Comparison of ENCODE assay signal across 12 cellular contexts in the genomic region with DNA sequence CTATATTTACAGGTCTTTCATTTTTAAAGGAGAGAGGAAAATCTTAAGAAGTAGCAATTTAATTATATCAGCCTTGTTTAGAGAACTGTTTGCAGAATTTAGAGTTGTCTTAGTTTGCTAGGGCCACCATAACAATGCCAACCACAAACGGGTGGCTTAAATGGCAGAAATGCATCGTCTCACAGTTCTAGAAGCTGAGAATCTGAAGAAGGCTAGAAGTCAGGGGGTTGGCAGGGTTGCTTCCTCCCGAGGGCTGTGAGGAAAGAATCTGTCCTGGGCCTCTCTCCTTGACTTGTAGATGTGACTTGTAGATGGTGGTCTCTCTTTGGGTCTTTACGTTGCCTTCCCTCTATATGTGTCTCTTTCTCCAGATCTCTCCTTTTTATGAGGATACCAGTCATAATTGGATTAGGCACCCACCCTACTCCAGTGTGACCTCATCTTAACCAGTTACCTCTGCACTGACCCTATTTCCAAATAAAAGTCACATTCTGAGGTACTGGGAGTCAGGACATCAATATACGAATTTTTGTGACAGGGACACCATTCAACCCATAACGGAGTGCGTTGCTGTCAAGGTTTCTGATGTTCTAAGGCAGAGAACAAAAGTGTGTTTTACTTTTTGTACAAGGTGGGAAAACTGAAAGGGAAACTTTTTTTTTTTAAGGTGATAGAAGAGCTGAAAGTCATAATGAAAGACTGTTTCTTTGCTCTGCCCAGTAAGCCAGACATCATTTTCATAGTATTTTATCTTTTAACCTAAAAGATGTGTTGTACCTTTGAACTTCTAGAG.
A peak's percentile ranks its signal among the peaks of the same experiment; 100 is the strongest.
DNase-seq lines count a peak whose midpoint lies in the region; ATAC-seq, FAIRE-seq and TF ChIP-seq lines count a peak whose summit lies in the region.
"Had no signal": no experiment of that assay in that cellular context is flagged by ENCODE, and none has a peak within 500 bp of the region (broad histone marks: within the 10 kb centered on the region; RNA-seq: fewer than 3 reads in every experiment).

No MANE protein-coding gene starts in this region.

- H3K9me3 ChIP-seq in astrocyte (ENCODE audit: insufficient read depth, low read depth, low read length), result no peaks in the 10 kb centered on the region
- H3K9me3 ChIP-seq in mucosa of descending colon, result no peaks in the 10 kb centered on the region
- H3K9me3 ChIP-seq: Peyer's patch had no signal

- H3K4me3 ChIP-seq in astrocyte (ENCODE audit: insufficient read depth, low read depth, low read length) (no peak overlapping the region), mucosa of descending colon (no peak overlapping the region)
- H3K4me3 ChIP-seq: Peyer's patch had no signal

- H3K79me2 ChIP-seq in astrocyte (ENCODE audit: insufficient read depth, low read length), result no peaks in the 10 kb centered on the region

- intact Hi-C loops in mucosa of descending colon (cut with DNase I, micrococcal nuclease), result no loop called here

- no peaks in the 10 kb centered on the region for H3K9me3 Mint-ChIP-seq in astrocyte (ENCODE audit: unreplicated experiment)

- TF ChIP-seq CTCF in astrocyte (IDR thresholded peaks at IDR 0.05; ENCODE audit: insufficient read depth, low read depth, low read length), result no peak
- TF ChIP-seq CTCF in mucosa of descending colon (IDR thresholded peaks at IDR 0.05), result no peak

- no peaks in the 10 kb centered on the region for H3K4me1 Mint-ChIP-seq in astrocyte (ENCODE audit: low read depth, unreplicated experiment)

- no peak overlapping the region for H3K27ac ChIP-seq in astrocyte (ENCODE audit: low read depth, low read length)
- H3K27ac ChIP-seq: Peyer's patch, WERI-Rb-1 had no signal

- H3K4me2 ChIP-seq in astrocyte (ENCODE audit: low read length), result no peak overlapping the region

- H3K9ac ChIP-seq in astrocyte (ENCODE audit: low read length), result no peak overlapping the region

- peaks cover 11% of the 10 kb centered on the region for H3K36me3 Mint-ChIP-seq in astrocyte (ENCODE audit: low read depth, unreplicated experiment)

- no peak overlapping the region for H2AFZ ChIP-seq in astrocyte (ENCODE audit: low read depth, low read length)

- H3K27me3 Mint-ChIP-seq in astrocyte (ENCODE audit: low read depth, unreplicated experiment), result no peaks in the 10 kb centered on the region

- H3K27ac Mint-ChIP-seq in astrocyte (ENCODE audit: unreplicated experiment), result no peak overlapping the region

- H3K36me3 ChIP-seq in astrocyte (ENCODE audit: insufficient read depth, low read length) (no peaks in the 10 kb centered on the region), mucosa of descending colon (ENCODE audit: low read depth) (no peaks in the 10 kb centered on the region)
- H3K36me3 ChIP-seq: Peyer's patch, WERI-Rb-1 had no signal

- peak; percentile 20 for FAIRE-seq in astrocyte (lab: Jason Lieb, UNC)

- H3K4me1 ChIP-seq in astrocyte (ENCODE audit: insufficient read depth, low read length), result no peaks in the 10 kb centered on the region
- H3K4me1 ChIP-seq in mucosa of descending colon (ENCODE audit: low read depth), result peaks cover 2% of the 10 kb centered on the region
- H3K4me1 ChIP-seq: Peyer's patch had no signal

- no peaks in the 10 kb centered on the region for H3K27me3 ChIP-seq in astrocyte (ENCODE audit: insufficient read depth, low read length)
- H3K27me3 ChIP-seq: Peyer's patch had no signal

- DNase-seq in astrocyte (ENCODE audit: low read depth), result no peak
- no peak for DNase-seq in mucosa of descending colon
- DNase-seq in NCI-H1417 (lab: John Stamatoyannopoulos, UW), result no peak
- no peak for DNase-seq in NCI-H510A treated with DMSO at 0.1 percent for 48 hours (lab: John Stamatoyannopoulos, UW)
- no peak for DNase-seq in putamen (ENCODE audit: low spot score)
- DNase-seq: NCI-H187 treated with DMSO at 0.1 percent for 48 hours, Peyer's patch, right cardiac atrium, WERI-Rb-1 had no signal

- peak; percentile 58 for ATAC-seq in GM18861 (IDR thresholded peaks at IDR 0.05; ENCODE audit: unreplicated experiment)
- ATAC-seq in GM21390 (IDR thresholded peaks at IDR 0.05; ENCODE audit: unreplicated experiment), result peak; percentile 78
- peak; percentile 75 for ATAC-seq in HG03342 (IDR thresholded peaks at IDR 0.05; ENCODE audit: unreplicated experiment)
- ATAC-seq in mucosa of descending colon, result no peak
- ATAC-seq: right cardiac atrium had no signal

- no peak overlapping the region for H3K4me3 Mint-ChIP-seq in astrocyte (ENCODE audit: unreplicated experiment)

- no peaks in the 10 kb centered on the region for H4K20me1 ChIP-seq in astrocyte (ENCODE audit: insufficient read depth, low read length)
